Comparison of ENCODE assay signal across 21 cellular contexts in the genomic region with DNA sequence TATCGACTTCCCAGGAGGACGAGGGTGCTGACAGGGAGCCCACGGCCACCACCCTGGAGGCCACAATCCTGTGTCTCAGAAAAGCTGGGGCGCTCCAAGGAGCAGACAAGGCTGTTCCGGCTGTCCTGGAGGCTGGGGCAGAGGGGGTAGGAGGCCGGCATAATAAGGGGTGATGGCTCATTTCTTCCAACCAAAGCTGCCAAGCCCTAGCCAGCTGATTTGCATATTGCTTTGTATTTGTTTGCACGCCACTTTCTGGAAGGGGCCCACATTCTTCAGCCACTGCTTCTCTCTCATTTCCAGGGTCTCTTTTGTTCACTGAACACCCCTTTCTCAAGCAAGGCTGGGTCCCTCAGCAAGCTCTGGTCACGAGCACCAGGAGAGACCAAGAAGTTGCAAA. TPM values are rescaled to one million over a fixed set of nuclear protein-coding genes. Genes with fewer than 3 reads are reported as not detected.
A peak's percentile ranks its signal among the peaks of the same experiment; 100 is the strongest.
DNase-seq lines count a peak whose midpoint lies in the region; ATAC-seq, FAIRE-seq and TF ChIP-seq lines count a peak whose summit lies in the region.
"Had no signal": no experiment of that assay in that cellular context is flagged by ENCODE, and none has a peak within 500 bp of the region (broad histone marks: within the 10 kb centered on the region; RNA-seq: fewer than 3 reads in every experiment).

No MANE protein-coding gene starts in this region.

- H3K23ac ChIP-seq in H1 (ENCODE audit: insufficient read length) = no peak overlapping the region

- peaks cover 17% of the 10 kb centered on the region for H3K4me1 Mint-ChIP-seq in activated T-cell treated with anti-CD3 and anti-CD28 coated beads, Interleukin-2, amount 50 U/mL, for 72 hours (ENCODE audit: low read depth)
- peaks cover 6% of the 10 kb centered on the region for H3K4me1 Mint-ChIP-seq in activated T-cell treated with anti-CD3 and anti-CD28 coated beads, Interleukin-2, amount 50 U/mL, for 4 hours (ENCODE audit: low read depth)

- no peak overlapping the region for H3K4me3 Mint-ChIP-seq in activated T-cell treated with anti-CD3 and anti-CD28 coated beads, Interleukin-2, amount 50 U/mL, for 72 hours
- no peak overlapping the region for H3K4me3 Mint-ChIP-seq in activated T-cell treated with anti-CD3 and anti-CD28 coated beads, Interleukin-2, amount 50 U/mL, for 4 hours
- H3K4me3 Mint-ChIP-seq: CD4-positive, CD25-positive, alpha-beta regulatory T cell; IgD-negative memory B cell had no signal

- peaks cover 0 to 4% of the 10 kb centered on the region in 2 experiments for H4K20me1 ChIP-seq in H1 (replicated peaks in 1 of 2; ENCODE audit: control insufficient read depth in 1 of 2, insufficient read depth in 2 of 2, low read length in 2 of 2)

- no peak overlapping the region for H3K27ac ChIP-seq in H1 (ENCODE audit: low read depth, low read length)
- H3K27ac ChIP-seq: RWPE1 had no signal

- peak overlapping the region; percentile 18; the same call in 1 of the 2 replicates for H2BK5ac ChIP-seq in H1 (ENCODE audit: low read depth, low read length)

- H3K27me3 Mint-ChIP-seq in activated T-cell treated with anti-CD3 and anti-CD28 coated beads, Interleukin-2, amount 50 U/mL, for 72 hours (ENCODE audit: low read depth) = peaks cover 48% of the 10 kb centered on the region
- H3K27me3 Mint-ChIP-seq in activated T-cell treated with anti-CD3 and anti-CD28 coated beads, Interleukin-2, amount 50 U/mL, for 4 hours (ENCODE audit: low read depth) = peaks cover 86% of the 10 kb centered on the region

- H4K5ac ChIP-seq in H1 (ENCODE audit: insufficient read length, low read depth, low read length) = no peak overlapping the region

- H3K79me1 ChIP-seq in H1 (ENCODE audit: low read depth, low read length) = no peaks in the 10 kb centered on the region

- no peak overlapping the region for H3K4me2 ChIP-seq in H1 (ENCODE audit: insufficient read depth in 1 of 2, low read depth in 2 of 2, low read length in 2 of 2)

- H3K9me3 ChIP-seq in H1 (ENCODE audit: insufficient read depth in 2 of 2, low read depth in 1 of 2, low read length in 1 of 2) = peaks cover 13 to 14% of the 10 kb centered on the region in 2 experiments

- H3K4me3 ChIP-seq in H1 (ENCODE audit: extremely low read depth in 1 of 4, insufficient read depth in 2 of 4, low read depth in 3 of 4, low read length in 4 of 4) = no peak overlapping the region

- no peak overlapping the region for H2BK12ac ChIP-seq in H1 (ENCODE audit: low read depth, low read length)

- peak overlapping the region; percentile 92; the same call in 1 of the 2 replicates for H2BK15ac ChIP-seq in H1 (ENCODE audit: low read length)

- H3K79me2 ChIP-seq in H1 (ENCODE audit: control insufficient read depth in 1 of 2, insufficient read depth in 2 of 2, low read length in 2 of 2) = no peaks in the 10 kb centered on the region

- H4K8ac ChIP-seq in H1 (ENCODE audit: extremely low read depth, insufficient read depth, low read length) = no peak overlapping the region

- TF ChIP-seq POLR2A in GM12891 (IDR thresholded peaks at IDR 0.05; ENCODE audit: low read depth, low read length) = no peak
- TF ChIP-seq POLR2A in H1 (IDR thresholded peaks at IDR 0.05; ENCODE audit: control extremely low read depth in 1 of 2, low read depth in 2 of 2, low read length in 2 of 2) = no peak

- no peak for TF ChIP-seq RAD21 in H1 (IDR thresholded peaks at IDR 0.05 in 1 of 2, conservative IDR thresholded peaks at IDR 0.05 in 1 of 2; ENCODE audit: low read depth in 2 of 2, low read length in 2 of 2)

- peaks cover 0 to 19% (median 11%) of the 10 kb centered on the region in 4 experiments; a peak in 6 of 7 replicates for H3K4me1 ChIP-seq in H1 (replicated peaks in 1 of 4; ENCODE audit: control insufficient read depth in 3 of 4, insufficient read depth in 4 of 4, low read length in 3 of 4)

- no peak overlapping the region for H2AFZ ChIP-seq in H1 (ENCODE audit: low read length)

- no peak overlapping the region for H2BK120ac ChIP-seq in H1 (replicated peaks; ENCODE audit: low read depth, low read length)

- peak; percentile 29 to 31 for DNase-seq in activated T-cell treated with anti-CD3 and anti-CD28 coated beads, Interleukin-2, amount 50 U/mL, for 72 hours
- no peak for DNase-seq in activated T-cell treated with anti-CD3 and anti-CD28 coated beads, Interleukin-2, amount 50 U/mL, for 4 hours
- DNase-seq in GM12891 (ENCODE audit: insufficient read length, low spot score) (no peak), NCI-H526 (lab: John Stamatoyannopoulos, UW) (peak; percentile 60 to 92), H1 (ENCODE audit: low read depth in 1 of 2, low spot score in 2 of 2) (no peak)
- DNase-seq: BE2C; CD4-positive, CD25-positive, alpha-beta regulatory T cell; EL; GF-D8; GOT3; NCI-H1105; NCI-H2081; NCI-H2171; NCI-H446 treated with DMSO at 0.1 percent for 48 hours; NCI-H748 treated with DMSO at 0.1 percent for 48 hours; NK-92 treated with Interleukin-12 subunit alpha and Interleukin-12 subunit beta, amount 100 ng/mL, for 24 hours had no signal

- no peak overlapping the region for H3K4ac ChIP-seq in H1 (replicated peaks; ENCODE audit: insufficient read length, low read depth, low read length)

- no peak overlapping the region for H2BK20ac ChIP-seq in H1 (ENCODE audit: low read length)

- CTCF ChIA-PET in H1 (lab: Charles Lee; ENCODE audit: partially characterized antibody) = interaction anchor here (0.7 to 39.6 kb wide), 13 partner anchors 9 to 198 kb away, joined by 3 to 552 read pairs (median 10); no protein-coding TSS in a partner anchor

- H3K14ac ChIP-seq in H1 (ENCODE audit: insufficient read length) = no peak overlapping the region

- peaks cover 0 to 2% of the 10 kb centered on the region in 2 donors for H3K9me3 Mint-ChIP-seq in activated T-cell treated with anti-CD3 and anti-CD28 coated beads, Interleukin-2, amount 50 U/mL, for 72 hours
- peaks cover 8% of the 10 kb centered on the region for H3K9me3 Mint-ChIP-seq in activated T-cell treated with anti-CD3 and anti-CD28 coated beads, Interleukin-2, amount 50 U/mL, for 4 hours

- peaks cover 0 to 10% (median 3%) of the 10 kb centered on the region in 4 experiments; a peak in 5 of 7 replicates for H3K27me3 ChIP-seq in H1 (replicated peaks in 1 of 4; ENCODE audit: control insufficient read depth in 3 of 4, extremely low read depth in 1 of 4, insufficient read depth in 3 of 4, low read length in 3 of 4)
- H3K27me3 ChIP-seq: BE2C had no signal

- H3K56ac ChIP-seq in H1 (replicated peaks; ENCODE audit: insufficient read length, low read depth, low read length) = no peak overlapping the region

- H4K91ac ChIP-seq in H1 (replicated peaks; ENCODE audit: insufficient read length, low read length) = no peak overlapping the region

- H3K36me3 Mint-ChIP-seq in activated T-cell treated with anti-CD3 and anti-CD28 coated beads, Interleukin-2, amount 50 U/mL, for 72 hours (ENCODE audit: insufficient read depth in 2 of 2) = peaks cover 3 to 7% of the 10 kb centered on the region in 2 donors
- H3K36me3 Mint-ChIP-seq in activated T-cell treated with anti-CD3 and anti-CD28 coated beads, Interleukin-2, amount 50 U/mL, for 4 hours (ENCODE audit: insufficient read depth) = no peaks in the 10 kb centered on the region
- H3K36me3 Mint-ChIP-seq: CD4-positive, CD25-positive, alpha-beta regulatory T cell had no signal

- H2AK5ac ChIP-seq in H1 (ENCODE audit: low read depth, low read length) = no peak overlapping the region

- no peak overlapping the region for H3K27ac Mint-ChIP-seq in activated T-cell treated with anti-CD3 and anti-CD28 coated beads, Interleukin-2, amount 50 U/mL, for 72 hours
- H3K27ac Mint-ChIP-seq: CD4-positive, CD25-positive, alpha-beta regulatory T cell; IgD-negative memory B cell had no signal

- no peaks in the 10 kb centered on the region for H3K36me3 ChIP-seq in H1 (ENCODE audit: control insufficient read depth in 2 of 4, insufficient read depth in 4 of 4, low read length in 3 of 4)

- POLR2A ChIA-PET in H1 (lab: Charles Lee; ENCODE audit: partially characterized antibody) = interaction anchor here (0.9 to 1.8 kb wide), 6 partner anchors 9 to 79 kb away, joined by 3 to 6 read pairs (median 4); no protein-coding TSS in a partner anchor

- no peak overlapping the region for H3K9ac ChIP-seq in H1 (replicated peaks in 1 of 4; ENCODE audit: extremely low read depth in 1 of 4, low read depth in 3 of 4, low read length in 3 of 4)

- H3K18ac ChIP-seq in H1 (ENCODE audit: extremely low read depth, low read length) = no peak overlapping the region

- no peak for TF ChIP-seq EP300 in H1 (IDR thresholded peaks at IDR 0.05; ENCODE audit: borderline replicate concordance in 1 of 2, low read depth in 2 of 2, low read length in 2 of 2)

- H3K23me2 ChIP-seq in H1 (ENCODE audit: low read depth, low read length) = peaks cover 6% of the 10 kb centered on the region; the same call in 1 of the 2 replicates

- ATAC-seq in activated T-cell treated with anti-CD3 and anti-CD28 coated beads, Interleukin-2, amount 50 U/mL, for 72 hours (replicated peaks in 1 of 2) = peak in 1 of 2 donors; percentile 33
- no peak for ATAC-seq in activated T-cell treated with anti-CD3 and anti-CD28 coated beads, Interleukin-2, amount 50 U/mL, for 4 hours
- ATAC-seq in GM21576 (IDR thresholded peaks at IDR 0.05; ENCODE audit: unreplicated experiment) (no peak), HG02759 (IDR thresholded peaks at IDR 0.05; ENCODE audit: unreplicated experiment) (no peak)
- ATAC-seq: SK-N-SH treated with all-trans-retinoic acid at 6 μM for 48 hours had no signal

- 87% methylated on average over 8 of the region's 8 CpGs; no CpG with 5 or more reads in 1 of the 2 experiments for WGBS in H1 (ENCODE audit: extremely low coverage in 1 of 2, insufficient coverage in 1 of 2, insufficient read length in 1 of 2, insufficient replicate concordance in 2 of 2, low coverage in 1 of 2, low lambda C conversion rate in 2 of 2, missing lambda C conversion rate in 1 of 2), 2 experiments

- FAIRE-seq in GM12891 (lab: Jason Lieb, UNC) = peak; percentile 48
- no peak for FAIRE-seq in H1 (lab: Jason Lieb, UNC)

- TF ChIP-seq CTCF in H1 (IDR thresholded peaks at IDR 0.05; ENCODE audit: control extremely low read depth in 1 of 3, insufficient read depth in 1 of 3, low read depth in 1 of 3, low read length in 3 of 3) = no peak

TF ChIP-seq in H1, 55 proteins besides CTCF, POLR2A, EP300 and RAD21 (continues in another document):
- TF ChIP-seq KDM5A (IDR thresholded peaks at IDR 0.05; ENCODE audit: low read length) = no peak

RNA-seq across cellular contexts. Expression of a gene that starts 4.7 kb away (rescaled TPM):
- total RNA-seq in activated T-cell treated with anti-CD3 and anti-CD28 coated beads, Interleukin-2, amount 50 U/mL, for 72 hours = 1 to 10 TPM in 1 of 2 donors, under 1 TPM in 1; 0.77 to 1.7 TPM
- total RNA-seq in activated T-cell treated with anti-CD3 and anti-CD28 coated beads, Interleukin-2, amount 50 U/mL, for 4 hours = under 1 TPM; 0.53 to 0.71 (median 0.60) TPM
- polyA plus RNA-seq in GM12891 (2012; ENCODE audit: low read depth, missing spikeins) = 0.51 TPM
- 3.4 and 5.0 TPM in 2 replicates for total RNA-seq in H1 (2021; fragmentation: NEBNext Ultra II Directional; extraction: Animal tissue kit (Norgen Biotek cat#: 25700))
- 7.1 and 10.0 TPM in 2 replicates for polyA plus RNA-seq in H1 (2011; rRNA removed)
- polyA plus RNA-seq in H1 (2011; cell fraction: cytosol; rRNA removed) = 5.7 TPM
- 14.6 TPM for polyA plus RNA-seq in H1 (2011; cell fraction: nucleus; rRNA removed)
- polyA plus RNA-seq in H1 (2012, experiment 1 of 2) = 1.8 to 6.8 TPM (median 3.9 TPM) in 4 replicates
- polyA plus RNA-seq in H1 (2012, experiment 2 of 2) = 2.9 TPM
- 4.1 TPM for polyA plus RNA-seq in H1 (2013, experiment 1 of 2)
- 4.8 TPM for polyA plus RNA-seq in H1 (2013, experiment 2 of 2)
- 5.9 and 10.1 TPM in 2 replicates for polyA minus RNA-seq in H1 (2011; rRNA and poly(A)+ RNA removed)
- polyA minus RNA-seq in H1 (2011; cell fraction: cytosol; rRNA and poly(A)+ RNA removed) = 2.1 TPM
- 6.0 TPM for polyA minus RNA-seq in H1 (2011; cell fraction: nucleus; rRNA and poly(A)+ RNA removed)
- polyA plus RNA-seq: CD4-positive, CD25-positive, alpha-beta regulatory T cell; IgD-negative memory B cell had no signal

Comparison
In these comparisons a context has a peak if more than half of its experiments do, and no peak if none do; other contexts are left out.
1. DNase-seq: peak in activated T-cell treated with anti-CD3 and anti-CD28 coated beads, Interleukin-2, amount 50 U/mL, for 72 hours (2 of 2) and NCI-H526 (2 of 2); none in activated T-cell treated with anti-CD3 and anti-CD28 coated beads, Interleukin-2, amount 50 U/mL, for 4 hours (single experiment), GM12891 (single experiment) and H1 (0 of 2).